ENCODE assay signal across 9 cellular contexts in genomic region chr20:34473262-34473883, GRCh38. TPM values are rescaled to one million over a fixed set of nuclear protein-coding genes. Genes with fewer than 3 reads are reported as not detected.
A peak's percentile ranks its signal among the peaks of the same experiment; 100 is the strongest.
DNase-seq lines count a peak whose midpoint lies in the region; ATAC-seq and TF ChIP-seq lines count a peak whose summit lies in the region.
"Had no signal": no experiment of that assay in that cellular context is flagged by ENCODE, and none has a peak within 500 bp of the region (broad histone marks: within the 10 kb centered on the region; RNA-seq: fewer than 3 reads in every experiment).

No MANE protein-coding gene starts in this region.

- intact Hi-C loops in left colon (cut with DNase I, micrococcal nuclease) = loop anchor here in 1 of 2 donors (10.0 kb wide), 1 partner anchor 159 kb away; no protein-coding TSS in a partner anchor

- peak; percentile 74 for ATAC-seq in left colon
- no peak for ATAC-seq in GM21360 (IDR thresholded peaks at IDR 0.05; ENCODE audit: unreplicated experiment)

- H3K4me3 ChIP-seq in GM12875 (ENCODE audit: low read depth, low read length) (no peak overlapping the region), astrocyte of the spinal cord (ENCODE audit: low read depth, low read length) (no peak overlapping the region)
- H3K4me3 ChIP-seq: upper lobe of left lung had no signal

- TF ChIP-seq CTCF in GM12875 (IDR thresholded peaks at IDR 0.05; ENCODE audit: borderline replicate concordance, insufficient read depth, low read depth, low read length) = peak; percentile 42; the same call in 1 of the 2 replicates
- peak; percentile 42 for TF ChIP-seq CTCF in astrocyte of the spinal cord (IDR thresholded peaks at IDR 0.05; ENCODE audit: low read depth, low read length)

- in situ Hi-C loops in astrocyte of the spinal cord (cut with HindIII; ENCODE audit: low sequenced_read_pairs) = no loop called here

- DNase-seq in A172 (ENCODE audit: low spot score) (peak; percentile 14), NCI-H82 (lab: John Stamatoyannopoulos, UW) (peak; percentile 90), astrocyte of the spinal cord (ENCODE audit: low read depth, low spot score) (peak; percentile 23), left colon (peak in 1 of 2 donors; percentile 55), stromal cell of bone marrow (ENCODE audit: low read depth) (peak; percentile 21), AML-193 (lab: John Stamatoyannopoulos, UW) (no peak)
- DNase-seq: upper lobe of left lung had no signal

RNA-seq across cellular contexts. Expression of gene DYNLRB1, which starts 42.8 kb away (rescaled TPM):
- 189 and 200 TPM in 2 replicates for total RNA-seq in A172 (2014; rRNA removed; shearing (Covaris generic))
- 100 to 1,000 TPM; 115 TPM for total RNA-seq in left colon

Comparison
In these comparisons a context has a peak if more than half of its experiments do, and no peak if none do; other contexts are left out.
1. DNase-seq: peak in A172 (single experiment), NCI-H82 (single experiment), astrocyte of the spinal cord (single experiment) and stromal cell of bone marrow (single experiment); none in AML-193 (0 of 2).